Comparison of ENCODE assay signal across 8 cellular contexts in genomic region chr1:230153655-230154296, GRCh38.
DNase-seq lines count a peak whose midpoint lies in the region; TF ChIP-seq lines count a peak whose summit lies in the region.

No MANE protein-coding gene starts in this region.

- peaks cover 64 to 71% of the 10 kb centered on the region in 2 experiments for H3K4me1 ChIP-seq in neutrophil (ENCODE audit: control insufficient read depth in 1 of 2, insufficient read depth in 1 of 2, low read depth in 1 of 2, low read length in 1 of 2)
- peaks cover 17% of the 10 kb centered on the region for H3K4me1 ChIP-seq in SJCRH30
- H3K4me1 ChIP-seq in MM.1S (ENCODE audit: low read length), result peaks cover 22% of the 10 kb centered on the region

- peak overlapping the region; percentile 89 for H3K27ac ChIP-seq in neutrophil
- no peak overlapping the region for H3K27ac ChIP-seq in SJCRH30
- no peak overlapping the region for H3K27ac ChIP-seq in MM.1S (ENCODE audit: low read length)

- peaks cover 99% of the 10 kb centered on the region for H3K79me2 ChIP-seq in MM.1S (ENCODE audit: low read length)

- no peaks in the 10 kb centered on the region for H3K27me3 ChIP-seq in neutrophil
- H3K27me3 ChIP-seq in SJCRH30, result no peaks in the 10 kb centered on the region
- no peaks in the 10 kb centered on the region for H3K27me3 ChIP-seq in MM.1S (replicated peaks; ENCODE audit: insufficient read depth, low read length)

- no peak overlapping the region for H3K4me2 ChIP-seq in MM.1S (ENCODE audit: low read depth, low read length)

- no peaks in the 10 kb centered on the region for H3K9me2 ChIP-seq in MM.1S (replicated peaks; ENCODE audit: insufficient read depth, low read length)

- H2AFZ ChIP-seq in MM.1S (ENCODE audit: low read length), result no peak overlapping the region

- DNase-seq in AG10803 (ENCODE audit: low read depth) (peak; percentile 74), NOMO-1 treated with dmso at 0.1 percent for 144 hours (lab: John Stamatoyannopoulos, UW; ENCODE audit: unreplicated experiment) (peak; percentile 89), fibroblast of pulmonary artery (ENCODE audit: low read depth) (peak; percentile 98), NCI-H2196 (lab: John Stamatoyannopoulos, UW; ENCODE audit: unreplicated experiment) (no peak), DMS 273 (lab: John Stamatoyannopoulos, UW; ENCODE audit: unreplicated experiment) (no peak), SJCRH30 (no peak), MM.1S (no peak)

- H3K9me3 ChIP-seq in neutrophil (no peaks in the 10 kb centered on the region), SJCRH30 (replicated peaks) (no peaks in the 10 kb centered on the region), MM.1S (replicated peaks; ENCODE audit: insufficient read depth, low read length) (no peaks in the 10 kb centered on the region)

- no peaks in the 10 kb centered on the region for H3K36me3 ChIP-seq in neutrophil
- peaks cover 5% of the 10 kb centered on the region; the same call in 1 of the 2 replicates for H3K36me3 ChIP-seq in SJCRH30
- H3K36me3 ChIP-seq in MM.1S (replicated peaks; ENCODE audit: insufficient read depth, low read length), result no peaks in the 10 kb centered on the region

- no peaks in the 10 kb centered on the region for H4K20me1 ChIP-seq in MM.1S (ENCODE audit: insufficient read depth, low read length)

- H3K4me3 ChIP-seq in AG10803 (ENCODE audit: low read length) (no peak overlapping the region), fibroblast of pulmonary artery (replicated peaks; ENCODE audit: low read depth, low read length) (no peak overlapping the region), neutrophil (ENCODE audit: low read depth in 1 of 2, low read length in 1 of 2) (peak overlapping the region; percentile 19 to 36), SJCRH30 (no peak overlapping the region), MM.1S (ENCODE audit: low read length) (no peak overlapping the region)

- H3F3A ChIP-seq in MM.1S (ENCODE audit: insufficient read depth, low read length), result peaks cover 20% of the 10 kb centered on the region

- H3K9ac ChIP-seq in MM.1S (ENCODE audit: low read length), result no peak overlapping the region

- TF ChIP-seq CTCF in AG10803 (conservative IDR thresholded peaks at IDR 0.05; ENCODE audit: low read length), result no peak
- no peak for TF ChIP-seq CTCF in fibroblast of pulmonary artery (IDR thresholded peaks at IDR 0.05; ENCODE audit: low read length, missing control alignments)
- TF ChIP-seq CTCF in neutrophil (IDR thresholded peaks at IDR 0.05), result no peak
- no peak for TF ChIP-seq CTCF in MM.1S (IDR thresholded peaks at IDR 0.05; ENCODE audit: low read length)

Comparison
In these comparisons a context has a peak if more than half of its experiments do, and no peak if none do; other contexts are left out.
1. DNase-seq: peak in AG10803 (single experiment), NOMO-1 treated with dmso at 0.1 percent for 144 hours (single experiment) and fibroblast of pulmonary artery (single experiment); none in NCI-H2196 (single experiment), DMS 273 (single experiment), SJCRH30 (0 of 2) and MM.1S (single experiment).
2. H3K4me3 ChIP-seq: peak in neutrophil (2 of 2); none in AG10803 (single experiment), fibroblast of pulmonary artery (single experiment), SJCRH30 (single experiment) and MM.1S (single experiment).